Comparison of ENCODE assay signal across 33 cellular contexts in the genomic region with DNA sequence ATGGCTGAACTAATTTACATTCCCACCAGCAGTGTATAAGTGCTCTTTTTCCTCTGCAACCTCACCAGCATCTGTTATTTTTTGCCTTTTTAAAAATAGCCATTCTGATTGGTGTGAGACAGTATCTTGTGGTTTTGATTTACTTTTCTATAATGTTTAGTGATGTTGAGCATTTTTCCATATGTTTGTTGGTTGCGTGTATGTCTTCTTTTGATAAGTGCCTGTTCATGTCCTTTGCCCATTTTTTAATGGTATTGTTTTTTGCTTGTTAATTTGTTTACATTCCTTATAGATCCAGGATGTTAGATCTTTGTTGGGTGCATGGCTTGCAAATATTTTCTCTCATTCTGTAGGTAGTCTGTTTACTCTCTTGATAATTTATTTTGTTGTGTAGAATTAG.
"Had no signal": no experiment of that assay in that cellular context is flagged by ENCODE, and none has a peak within 500 bp of the region (broad histone marks: within the 10 kb centered on the region; RNA-seq: fewer than 3 reads in every experiment).

No MANE protein-coding gene starts in this region.

- DNase-seq: Karpas-422, Kasumi-1, MG63, MM.1S, MV-4-11, NCI-H1048, NCI-H1092, NCI-H1092 treated with DMSO at 0.1 percent for 48 hours, NCI-H1105, NCI-H1105 treated with DMSO at 0.1 percent for 48 hours, NCI-H1417, NCI-H1417 treated with DMSO at 0.1 percent for 48 hours, NCI-H1436, NCI-H1436 treated with DMSO at 0.1 percent for 48 hours, NCI-H146, NCI-H1694, NCI-H1694 treated with DMSO at 0.1 percent for 48 hours, NCI-H187, NCI-H187 treated with DMSO at 0.1 percent for 48 hours, NCI-H1930, NCI-H2029, NCI-H2029 treated with DMSO at 0.1 percent for 48 hours, NCI-H2081, NCI-H2081 treated with DMSO at 0.1 percent for 48 hours, NCI-H2107, NCI-H2171, NCI-H2171 treated with DMSO at 0.1 percent for 48 hours, NCI-H2227 treated with DMSO at 0.1 percent for 48 hours, NCI-H226, NCI-H345, NCI-H446, NCI-H446 treated with DMSO at 0.1 percent for 48 hours, NCI-H510A had no signal

- H3K9me3 ChIP-seq: MG63 had no signal
